1 cellular context compared by ENCODE assay signal in genomic region chr3:81908596-81908995, GRCh38.
TF ChIP-seq lines count a peak whose summit lies in the region.

No MANE protein-coding gene starts in this region.

TF ChIP-seq in GM12878, 131 proteins besides CTCF, POLR2A, EP300 and RAD21 (continued from another document):
- TF ChIP-seq BCLAF1 (IDR thresholded peaks at IDR 0.05) (no peak), TBL1XR1 (IDR thresholded peaks at IDR 0.05; ENCODE audit: low read depth, low read length) (no peak), BCL3 (IDR thresholded peaks at IDR 0.05; ENCODE audit: borderline replicate concordance, insufficient read depth, low read depth, low read length, poor library complexity, severe bottlenecking) (no peak), BCL11A (IDR thresholded peaks at IDR 0.05; ENCODE audit: low read depth, low read length) (no peak), HCFC1 (IDR thresholded peaks at IDR 0.05; ENCODE audit: low read length) (no peak), RELA (IDR thresholded peaks at IDR 0.05; ENCODE audit: borderline replicate concordance, partially characterized antibody) (no peak), FOXM1 (IDR thresholded peaks at IDR 0.05; ENCODE audit: low read depth, low read length) (no peak), MYB (IDR thresholded peaks at IDR 0.05; ENCODE audit: borderline replicate concordance, low read depth, low read length) (no peak), KLF5 (IDR thresholded peaks at IDR 0.05; ENCODE audit: partially characterized antibody) (no peak), RAD51 (IDR thresholded peaks at IDR 0.05) (no peak), PKNOX1 (IDR thresholded peaks at IDR 0.05) (no peak)
